In the genomic region with DNA sequence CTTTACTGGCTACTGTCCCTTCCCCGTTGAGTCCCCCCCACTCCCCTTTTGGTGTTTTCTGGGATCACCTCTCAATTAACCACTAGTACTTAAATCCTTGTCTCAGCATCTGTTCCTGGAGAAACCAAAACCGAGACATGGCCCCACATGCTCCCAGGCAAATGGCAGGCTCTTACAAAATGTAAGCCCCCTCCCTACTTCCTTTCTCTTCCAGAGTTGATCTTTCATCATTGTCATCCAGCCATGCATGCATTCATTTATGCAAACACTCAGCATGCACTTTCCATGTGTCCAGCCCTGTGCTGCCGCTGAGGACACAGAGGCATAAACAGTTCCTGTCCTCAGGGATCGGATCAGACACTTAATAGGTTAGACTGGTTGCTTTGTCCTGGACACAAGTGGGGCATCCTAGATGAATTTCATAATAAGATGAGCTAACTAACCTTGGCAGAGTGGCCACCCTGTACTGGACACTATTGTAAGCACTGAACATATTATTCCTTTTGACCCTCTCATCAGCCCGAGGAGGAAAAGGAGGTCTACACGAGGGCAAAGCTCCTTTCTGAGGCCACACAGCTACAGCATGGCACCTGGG, we compare ENCODE assay signal across 1 cellular context.
TF ChIP-seq lines count a peak whose summit lies in the region.

No MANE protein-coding gene starts in this region.

TF ChIP-seq in HepG2, 621 proteins besides CTCF, POLR2A, EP300 and RAD21 (continued from another document):
- TF ChIP-seq, protein P1, sequence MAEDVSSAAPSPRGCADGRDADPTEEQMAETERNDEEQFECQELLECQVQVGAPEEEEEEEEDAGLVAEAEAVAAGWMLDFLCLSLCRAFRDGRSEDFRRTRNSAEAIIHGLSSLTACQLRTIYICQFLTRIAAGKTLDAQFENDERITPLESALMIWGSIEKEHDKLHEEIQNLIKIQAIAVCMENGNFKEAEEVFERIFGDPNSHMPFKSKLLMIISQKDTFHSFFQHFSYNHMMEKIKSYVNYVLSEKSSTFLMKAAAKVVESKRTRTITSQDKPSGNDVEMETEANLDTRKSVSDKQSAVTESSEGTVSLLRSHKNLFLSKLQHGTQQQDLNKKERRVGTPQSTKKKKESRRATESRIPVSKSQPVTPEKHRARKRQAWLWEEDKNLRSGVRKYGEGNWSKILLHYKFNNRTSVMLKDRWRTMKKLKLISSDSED (CRISPR knock-in tag; IDR thresholded peaks at IDR 0.05) = no peak
- TF ChIP-seq FOSL1 (CRISPR knock-in tag; IDR thresholded peaks at IDR 0.05; ENCODE audit: borderline replicate concordance) (no peak), GTF3A (CRISPR knock-in tag; conservative IDR thresholded peaks at IDR 0.05) (no peak)
- TF ChIP-seq, protein P2, sequence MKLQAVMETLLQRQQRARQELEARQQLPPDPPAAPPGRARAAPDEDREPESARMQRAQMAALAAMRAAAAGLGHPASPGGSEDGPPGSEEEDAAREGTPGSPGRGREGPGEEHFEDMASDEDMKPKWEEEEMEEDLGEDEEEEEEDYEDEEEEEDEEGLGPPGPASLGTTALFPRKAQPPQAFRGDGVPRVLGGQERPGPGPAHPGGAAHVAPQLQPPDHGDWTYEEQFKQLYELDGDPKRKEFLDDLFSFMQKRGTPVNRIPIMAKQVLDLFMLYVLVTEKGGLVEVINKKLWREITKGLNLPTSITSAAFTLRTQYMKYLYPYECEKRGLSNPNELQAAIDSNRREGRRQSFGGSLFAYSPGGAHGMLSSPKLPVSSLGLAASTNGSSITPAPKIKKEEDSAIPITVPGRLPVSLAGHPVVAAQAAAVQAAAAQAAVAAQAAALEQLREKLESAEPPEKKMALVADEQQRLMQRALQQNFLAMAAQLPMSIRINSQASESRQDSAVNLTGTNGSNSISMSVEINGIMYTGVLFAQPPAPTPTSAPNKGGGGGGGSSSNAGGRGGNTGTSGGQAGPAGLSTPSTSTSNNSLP (IDR thresholded peaks at IDR 0.05; ENCODE audit: low read depth, low read length) = no peak
